Comparison of ENCODE assay signal across 1 cellular context in the genomic region with DNA sequence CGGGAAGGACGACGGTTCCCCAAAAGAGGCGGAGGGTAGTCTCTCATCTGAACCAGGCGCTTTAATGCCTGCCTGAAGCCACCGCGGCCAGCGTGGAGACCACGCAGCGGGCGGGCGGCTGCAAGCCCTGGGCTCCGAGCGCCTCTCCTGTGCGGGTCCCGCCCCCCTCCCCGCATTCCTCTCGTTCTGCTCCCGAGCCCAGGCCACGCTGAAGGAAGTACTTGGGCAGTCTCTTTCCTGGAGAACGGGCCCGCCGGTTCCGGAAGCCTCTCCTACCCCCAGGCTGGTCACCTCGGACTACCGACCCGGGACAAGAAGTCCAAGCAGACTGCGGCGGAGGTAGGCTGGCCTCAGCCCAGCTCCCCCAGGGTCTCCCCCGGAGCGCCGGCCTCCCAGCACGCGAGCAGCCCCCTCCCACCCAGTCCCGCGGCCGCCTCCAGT.
A peak's percentile ranks its signal among the peaks of the same experiment; 100 is the strongest.
TF ChIP-seq lines count a peak whose summit lies in the region.

No MANE protein-coding gene starts in this region.

TF ChIP-seq in HepG2, 621 proteins besides CTCF, POLR2A, EP300 and RAD21 (continued from another document and continues in another):
- TF ChIP-seq, protein P1, sequence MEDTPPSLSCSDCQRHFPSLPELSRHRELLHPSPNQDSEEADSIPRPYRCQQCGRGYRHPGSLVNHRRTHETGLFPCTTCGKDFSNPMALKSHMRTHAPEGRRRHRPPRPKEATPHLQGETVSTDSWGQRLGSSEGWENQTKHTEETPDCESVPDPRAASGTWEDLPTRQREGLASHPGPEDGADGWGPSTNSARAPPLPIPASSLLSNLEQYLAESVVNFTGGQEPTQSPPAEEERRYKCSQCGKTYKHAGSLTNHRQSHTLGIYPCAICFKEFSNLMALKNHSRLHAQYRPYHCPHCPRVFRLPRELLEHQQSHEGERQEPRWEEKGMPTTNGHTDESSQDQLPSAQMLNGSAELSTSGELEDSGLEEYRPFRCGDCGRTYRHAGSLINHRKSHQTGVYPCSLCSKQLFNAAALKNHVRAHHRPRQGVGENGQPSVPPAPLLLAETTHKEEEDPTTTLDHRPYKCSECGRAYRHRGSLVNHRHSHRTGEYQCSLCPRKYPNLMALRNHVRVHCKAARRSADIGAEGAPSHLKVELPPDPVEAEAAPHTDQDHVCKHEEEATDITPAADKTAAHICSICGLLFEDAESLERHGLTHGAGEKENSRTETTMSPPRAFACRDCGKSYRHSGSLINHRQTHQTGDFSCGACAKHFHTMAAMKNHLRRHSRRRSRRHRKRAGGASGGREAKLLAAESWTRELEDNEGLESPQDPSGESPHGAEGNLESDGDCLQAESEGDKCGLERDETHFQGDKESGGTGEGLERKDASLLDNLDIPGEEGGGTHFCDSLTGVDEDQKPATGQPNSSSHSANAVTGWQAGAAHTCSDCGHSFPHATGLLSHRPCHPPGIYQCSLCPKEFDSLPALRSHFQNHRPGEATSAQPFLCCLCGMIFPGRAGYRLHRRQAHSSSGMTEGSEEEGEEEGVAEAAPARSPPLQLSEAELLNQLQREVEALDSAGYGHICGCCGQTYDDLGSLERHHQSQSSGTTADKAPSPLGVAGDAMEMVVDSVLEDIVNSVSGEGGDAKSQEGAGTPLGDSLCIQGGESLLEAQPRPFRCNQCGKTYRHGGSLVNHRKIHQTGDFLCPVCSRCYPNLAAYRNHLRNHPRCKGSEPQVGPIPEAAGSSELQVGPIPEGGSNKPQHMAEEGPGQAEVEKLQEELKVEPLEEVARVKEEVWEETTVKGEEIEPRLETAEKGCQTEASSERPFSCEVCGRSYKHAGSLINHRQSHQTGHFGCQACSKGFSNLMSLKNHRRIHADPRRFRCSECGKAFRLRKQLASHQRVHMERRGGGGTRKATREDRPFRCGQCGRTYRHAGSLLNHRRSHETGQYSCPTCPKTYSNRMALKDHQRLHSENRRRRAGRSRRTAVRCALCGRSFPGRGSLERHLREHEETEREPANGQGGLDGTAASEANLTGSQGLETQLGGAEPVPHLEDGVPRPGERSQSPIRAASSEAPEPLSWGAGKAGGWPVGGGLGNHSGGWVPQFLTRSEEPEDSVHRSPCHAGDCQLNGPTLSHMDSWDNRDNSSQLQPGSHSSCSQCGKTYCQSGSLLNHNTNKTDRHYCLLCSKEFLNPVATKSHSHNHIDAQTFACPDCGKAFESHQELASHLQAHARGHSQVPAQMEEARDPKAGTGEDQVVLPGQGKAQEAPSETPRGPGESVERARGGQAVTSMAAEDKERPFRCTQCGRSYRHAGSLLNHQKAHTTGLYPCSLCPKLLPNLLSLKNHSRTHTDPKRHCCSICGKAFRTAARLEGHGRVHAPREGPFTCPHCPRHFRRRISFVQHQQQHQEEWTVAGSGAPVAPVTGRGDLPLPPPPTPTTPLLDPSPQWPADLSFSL (CRISPR knock-in tag; IDR thresholded peaks at IDR 0.05) = no peak
- TF ChIP-seq HOXD1 (CRISPR knock-in tag; IDR thresholded peaks at IDR 0.05) = no peak
- TF ChIP-seq CREB3 (CRISPR knock-in tag; IDR thresholded peaks at IDR 0.05) = no peak
- no peak for TF ChIP-seq TAF1 (CRISPR knock-in tag; IDR thresholded peaks at IDR 0.05)
- no peak for TF ChIP-seq MED1 (CRISPR knock-in tag; IDR thresholded peaks at IDR 0.05)
- TF ChIP-seq KDM5A (IDR thresholded peaks at IDR 0.05; ENCODE audit: borderline replicate concordance, low read length) = no peak
- no peak for TF ChIP-seq FOXO4 (CRISPR knock-in tag; conservative IDR thresholded peaks at IDR 0.05)
- no peak for TF ChIP-seq PRPF4 (IDR thresholded peaks at IDR 0.05; ENCODE audit: low read depth, low read length, poor library complexity, severe bottlenecking)
- no peak for TF ChIP-seq ZNF572 (CRISPR knock-in tag; IDR thresholded peaks at IDR 0.05)
- TF ChIP-seq, protein P2, sequence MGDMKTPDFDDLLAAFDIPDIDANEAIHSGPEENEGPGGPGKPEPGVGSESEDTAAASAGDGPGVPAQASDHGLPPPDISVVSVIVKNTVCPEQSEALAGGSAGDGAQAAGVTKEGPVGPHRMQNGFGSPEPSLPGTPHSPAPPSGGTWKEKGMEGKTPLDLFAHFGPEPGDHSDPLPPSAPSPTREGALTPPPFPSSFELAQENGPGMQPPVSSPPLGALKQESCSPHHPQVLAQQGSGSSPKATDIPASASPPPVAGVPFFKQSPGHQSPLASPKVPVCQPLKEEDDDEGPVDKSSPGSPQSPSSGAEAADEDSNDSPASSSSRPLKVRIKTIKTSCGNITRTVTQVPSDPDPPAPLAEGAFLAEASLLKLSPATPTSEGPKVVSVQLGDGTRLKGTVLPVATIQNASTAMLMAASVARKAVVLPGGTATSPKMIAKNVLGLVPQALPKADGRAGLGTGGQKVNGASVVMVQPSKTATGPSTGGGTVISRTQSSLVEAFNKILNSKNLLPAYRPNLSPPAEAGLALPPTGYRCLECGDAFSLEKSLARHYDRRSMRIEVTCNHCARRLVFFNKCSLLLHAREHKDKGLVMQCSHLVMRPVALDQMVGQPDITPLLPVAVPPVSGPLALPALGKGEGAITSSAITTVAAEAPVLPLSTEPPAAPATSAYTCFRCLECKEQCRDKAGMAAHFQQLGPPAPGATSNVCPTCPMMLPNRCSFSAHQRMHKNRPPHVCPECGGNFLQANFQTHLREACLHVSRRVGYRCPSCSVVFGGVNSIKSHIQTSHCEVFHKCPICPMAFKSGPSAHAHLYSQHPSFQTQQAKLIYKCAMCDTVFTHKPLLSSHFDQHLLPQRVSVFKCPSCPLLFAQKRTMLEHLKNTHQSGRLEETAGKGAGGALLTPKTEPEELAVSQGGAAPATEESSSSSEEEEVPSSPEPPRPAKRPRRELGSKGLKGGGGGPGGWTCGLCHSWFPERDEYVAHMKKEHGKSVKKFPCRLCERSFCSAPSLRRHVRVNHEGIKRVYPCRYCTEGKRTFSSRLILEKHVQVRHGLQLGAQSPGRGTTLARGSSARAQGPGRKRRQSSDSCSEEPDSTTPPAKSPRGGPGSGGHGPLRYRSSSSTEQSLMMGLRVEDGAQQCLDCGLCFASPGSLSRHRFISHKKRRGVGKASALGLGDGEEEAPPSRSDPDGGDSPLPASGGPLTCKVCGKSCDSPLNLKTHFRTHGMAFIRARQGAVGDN (CRISPR knock-in tag; IDR thresholded peaks at IDR 0.05) = peak; percentile 47; the same call in 1 of the 2 replicates
- TF ChIP-seq MXD3 (CRISPR knock-in tag; IDR thresholded peaks at IDR 0.05) = no peak
- TF ChIP-seq RARA (CRISPR knock-in tag; IDR thresholded peaks at IDR 0.05) = no peak
- TF ChIP-seq ZNF124 (CRISPR knock-in tag; IDR thresholded peaks at IDR 0.05) = no peak
- TF ChIP-seq MED8 (CRISPR knock-in tag; IDR thresholded peaks at IDR 0.05; ENCODE audit: insufficient replicate concordance) = no peak
- no peak for TF ChIP-seq ELF3 (CRISPR knock-in tag; IDR thresholded peaks at IDR 0.05)
- 0 out of 2 replicates have a peak, but pooled peaks have one; percentile 1 for TF ChIP-seq ZSCAN31 (CRISPR knock-in tag; IDR thresholded peaks at IDR 0.05; ENCODE audit: low read depth)
- peak; percentile 15 for TF ChIP-seq ZFX (CRISPR knock-in tag; IDR thresholded peaks at IDR 0.05; ENCODE audit: low read depth)
- TF ChIP-seq CCDC6 (CRISPR knock-in tag; IDR thresholded peaks at IDR 0.05) = 0 out of 2 replicates have a peak, but pooled peaks have one; percentile 13
- no peak for TF ChIP-seq ZNF20 (CRISPR knock-in tag; IDR thresholded peaks at IDR 0.05)
- TF ChIP-seq BORCS8-MEF2B (CRISPR knock-in tag; IDR thresholded peaks at IDR 0.05) = no peak
- TF ChIP-seq ZNF337 (CRISPR knock-in tag; IDR thresholded peaks at IDR 0.05; ENCODE audit: borderline replicate concordance, low read depth) = no peak
- TF ChIP-seq SP5 (CRISPR knock-in tag; IDR thresholded peaks at IDR 0.05; ENCODE audit: borderline replicate concordance, low read depth) = 0 out of 2 replicates have a peak, but pooled peaks have one; percentile 8
- TF ChIP-seq, protein P3, sequence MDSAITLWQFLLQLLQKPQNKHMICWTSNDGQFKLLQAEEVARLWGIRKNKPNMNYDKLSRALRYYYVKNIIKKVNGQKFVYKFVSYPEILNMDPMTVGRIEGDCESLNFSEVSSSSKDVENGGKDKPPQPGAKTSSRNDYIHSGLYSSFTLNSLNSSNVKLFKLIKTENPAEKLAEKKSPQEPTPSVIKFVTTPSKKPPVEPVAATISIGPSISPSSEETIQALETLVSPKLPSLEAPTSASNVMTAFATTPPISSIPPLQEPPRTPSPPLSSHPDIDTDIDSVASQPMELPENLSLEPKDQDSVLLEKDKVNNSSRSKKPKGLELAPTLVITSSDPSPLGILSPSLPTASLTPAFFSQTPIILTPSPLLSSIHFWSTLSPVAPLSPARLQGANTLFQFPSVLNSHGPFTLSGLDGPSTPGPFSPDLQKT (CRISPR knock-in tag; IDR thresholded peaks at IDR 0.05; ENCODE audit: borderline replicate concordance) = no peak
- no peak for TF ChIP-seq ZNF549 (CRISPR knock-in tag; IDR thresholded peaks at IDR 0.05)
- TF ChIP-seq IRF2 (CRISPR knock-in tag; IDR thresholded peaks at IDR 0.05) = no peak
- no peak for TF ChIP-seq NFE2 (CRISPR knock-in tag; IDR thresholded peaks at IDR 0.05)
- 0 out of 2 replicates have a peak, but pooled peaks have one; percentile 34 for TF ChIP-seq REPIN1 (CRISPR knock-in tag; IDR thresholded peaks at IDR 0.05; ENCODE audit: borderline replicate concordance, low read depth)
- no peak for TF ChIP-seq SOX6 (IDR thresholded peaks at IDR 0.05)
- TF ChIP-seq SOX6 (CRISPR knock-in tag; IDR thresholded peaks at IDR 0.05) = peak; percentile 32; the same call in 1 of the 2 replicates
- no peak for TF ChIP-seq ZNF792 (CRISPR knock-in tag; IDR thresholded peaks at IDR 0.05)
- no peak for TF ChIP-seq ARHGAP35 (CRISPR knock-in tag; IDR thresholded peaks at IDR 0.05; ENCODE audit: borderline replicate concordance)
- no peak; the same call in 1 of the 2 replicates for TF ChIP-seq CBFB (CRISPR knock-in tag; IDR thresholded peaks at IDR 0.05)
- TF ChIP-seq ZNF280D (CRISPR knock-in tag; IDR thresholded peaks at IDR 0.05) = no peak
- 0 out of 2 replicates have a peak, but pooled peaks have one; percentile 40 for TF ChIP-seq ARNT2 (CRISPR knock-in tag; IDR thresholded peaks at IDR 0.05; ENCODE audit: low read depth)
- TF ChIP-seq ZNF232 (CRISPR knock-in tag; IDR thresholded peaks at IDR 0.05; ENCODE audit: borderline replicate concordance) = no peak
- peak; percentile 42 for TF ChIP-seq AGO2 (optimal IDR thresholded peaks at IDR 0.05; ENCODE audit: low read depth, low read length)
- TF ChIP-seq, protein P4, sequence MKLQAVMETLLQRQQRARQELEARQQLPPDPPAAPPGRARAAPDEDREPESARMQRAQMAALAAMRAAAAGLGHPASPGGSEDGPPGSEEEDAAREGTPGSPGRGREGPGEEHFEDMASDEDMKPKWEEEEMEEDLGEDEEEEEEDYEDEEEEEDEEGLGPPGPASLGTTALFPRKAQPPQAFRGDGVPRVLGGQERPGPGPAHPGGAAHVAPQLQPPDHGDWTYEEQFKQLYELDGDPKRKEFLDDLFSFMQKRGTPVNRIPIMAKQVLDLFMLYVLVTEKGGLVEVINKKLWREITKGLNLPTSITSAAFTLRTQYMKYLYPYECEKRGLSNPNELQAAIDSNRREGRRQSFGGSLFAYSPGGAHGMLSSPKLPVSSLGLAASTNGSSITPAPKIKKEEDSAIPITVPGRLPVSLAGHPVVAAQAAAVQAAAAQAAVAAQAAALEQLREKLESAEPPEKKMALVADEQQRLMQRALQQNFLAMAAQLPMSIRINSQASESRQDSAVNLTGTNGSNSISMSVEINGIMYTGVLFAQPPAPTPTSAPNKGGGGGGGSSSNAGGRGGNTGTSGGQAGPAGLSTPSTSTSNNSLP (IDR thresholded peaks at IDR 0.05; ENCODE audit: low read depth, low read length) = no peak
- TF ChIP-seq EED (CRISPR knock-in tag; IDR thresholded peaks at IDR 0.05) = peak; percentile 7; the same call in 1 of the 2 replicates
- no peak for TF ChIP-seq MTF2 (CRISPR knock-in tag; IDR thresholded peaks at IDR 0.05; ENCODE audit: borderline replicate concordance)
- TF ChIP-seq HNRNPLL (IDR thresholded peaks at IDR 0.05; ENCODE audit: low read depth, low read length, poor library complexity, severe bottlenecking) = peak; percentile 57
